ENCODE assay signal across 15 cellular contexts in genomic region chr4:7759635-7760034, GRCh38.
DNase-seq lines count a peak whose midpoint lies in the region; ATAC-seq and TF ChIP-seq lines count a peak whose summit lies in the region.
"Had no signal": no experiment of that assay in that cellular context is flagged by ENCODE, and none has a peak within 500 bp of the region (broad histone marks: within the 10 kb centered on the region; RNA-seq: fewer than 3 reads in every experiment).

No MANE protein-coding gene starts in this region.

- TF ChIP-seq CTCF in left ventricle myocardium inferior (IDR thresholded peaks at IDR 0.05; ENCODE audit: borderline replicate concordance) (no peak), upper lobe of right lung (IDR thresholded peaks at IDR 0.05) (no peak), WTC11 (IDR thresholded peaks at IDR 0.05) (no peak)

- H3K4me3 ChIP-seq in left ventricle myocardium inferior (no peak overlapping the region), upper lobe of right lung (no peak overlapping the region)
- peak overlapping the region; percentile 52 for H3K4me3 ChIP-seq in effector memory CD4-positive, alpha-beta T cell (ENCODE audit: insufficient read depth, low read depth, low read length, poor library complexity, severe bottlenecking)
- H3K4me3 ChIP-seq: cardiac muscle cell, SK-N-MC had no signal

- CTCF ChIA-PET in WTC11 (lab: Charles Lee): no interaction called here

- peaks cover 17% of the 10 kb centered on the region for H3K4me1 Mint-ChIP-seq in T-helper 2 cell treated with Interferon-gamma antibody and Interleukin-4, amounts not matched to agents 5 μg/mL and 100 μg/mL, for 36 hours (ENCODE audit: low read depth)
- H3K4me1 Mint-ChIP-seq in WTC11: no peaks in the 10 kb centered on the region

- H3K4me3 Mint-ChIP-seq in T-helper 2 cell treated with Interferon-gamma antibody and Interleukin-4, amounts not matched to agents 5 μg/mL and 100 μg/mL, for 36 hours: peak overlapping the region; percentile 86
- no peak overlapping the region for H3K4me3 Mint-ChIP-seq in WTC11
- H3K4me3 Mint-ChIP-seq: HFFc6 had no signal

- POLR2A ChIA-PET in WTC11 (lab: Charles Lee): no interaction called here

- H3K27me3 ChIP-seq in left ventricle myocardium inferior (ENCODE audit: low read depth) (no peaks in the 10 kb centered on the region), upper lobe of right lung (no peaks in the 10 kb centered on the region)
- H3K27me3 ChIP-seq in effector memory CD4-positive, alpha-beta T cell (replicated peaks; ENCODE audit: control insufficient read depth, insufficient read depth, low read length, poor library complexity, severe bottlenecking): no peaks in the 10 kb centered on the region
- H3K27me3 ChIP-seq: cardiac muscle cell had no signal

- peak overlapping the region; percentile 95 for H3K27ac Mint-ChIP-seq in T-helper 2 cell treated with Interferon-gamma antibody and Interleukin-4, amounts not matched to agents 5 μg/mL and 100 μg/mL, for 36 hours
- no peak overlapping the region for H3K27ac Mint-ChIP-seq in WTC11

- H3K9me3 Mint-ChIP-seq in T-helper 2 cell treated with Interferon-gamma antibody and Interleukin-4, amounts not matched to agents 5 μg/mL and 100 μg/mL, for 36 hours: no peaks in the 10 kb centered on the region
- no peaks in the 10 kb centered on the region for H3K9me3 Mint-ChIP-seq in WTC11

- H3K27me3 Mint-ChIP-seq in T-helper 2 cell treated with Interferon-gamma antibody and Interleukin-4, amounts not matched to agents 5 μg/mL and 100 μg/mL, for 36 hours (ENCODE audit: low read depth): no peaks in the 10 kb centered on the region
- H3K27me3 Mint-ChIP-seq in WTC11 (ENCODE audit: low read depth): no peaks in the 10 kb centered on the region

- H3K36me3 Mint-ChIP-seq in T-helper 2 cell treated with Interferon-gamma antibody and Interleukin-4, amounts not matched to agents 5 μg/mL and 100 μg/mL, for 36 hours (ENCODE audit: low read depth): peaks cover 1% of the 10 kb centered on the region
- H3K36me3 Mint-ChIP-seq in WTC11: no peaks in the 10 kb centered on the region

- H3K4me1 ChIP-seq in left ventricle myocardium inferior: peaks cover 37% of the 10 kb centered on the region
- peaks cover 14% of the 10 kb centered on the region for H3K4me1 ChIP-seq in effector memory CD4-positive, alpha-beta T cell (ENCODE audit: control insufficient read depth, insufficient read depth, low read length, poor library complexity, severe bottlenecking)
- peaks cover 10% of the 10 kb centered on the region for H3K4me1 ChIP-seq in upper lobe of right lung
- H3K4me1 ChIP-seq: parathyroid adenoma had no signal

- ATAC-seq in Right ventricle myocardium superior (ENCODE audit: poor library complexity): no peak
- ATAC-seq in upper lobe of right lung: no peak
- no peak for ATAC-seq in WTC11
- no peak for ATAC-seq in HG02642 (IDR thresholded peaks at IDR 0.05; ENCODE audit: poor library complexity, unreplicated experiment)

- no peaks in the 10 kb centered on the region for H3K9me3 ChIP-seq in left ventricle myocardium inferior (replicated peaks)
- H3K9me3 ChIP-seq in effector memory CD4-positive, alpha-beta T cell (ENCODE audit: control insufficient read depth, low read length): no peaks in the 10 kb centered on the region
- H3K9me3 ChIP-seq in upper lobe of right lung: no peaks in the 10 kb centered on the region

- DNase-seq in Right ventricle myocardium superior (peak; percentile 41), left ventricle myocardium inferior (no peak), upper lobe of right lung (no peak), WTC11 (ENCODE audit: low spot score) (no peak), CD1c-positive myeloid dendritic cell (ENCODE audit: extremely low spot score) (no peak)
- no peak for DNase-seq in T-helper 2 cell treated with Interferon-gamma antibody and Interleukin-4, amounts not matched to agents 5 μg/mL and 100 μg/mL, for 36 hours (ENCODE audit: low spot score)
- DNase-seq in effector memory CD4-positive, alpha-beta T cell: no peak
- DNase-seq: DMS79, HFFc6, midbrain, NCI-H2171 treated with DMSO at 0.1 percent for 48 hours had no signal

- intact Hi-C loops in Right ventricle myocardium superior (cut with DNase I): no loop called here
- intact Hi-C loops in left ventricle myocardium inferior (cut with micrococcal nuclease): loop anchor here (5.0 kb wide), 1 partner anchor 43 kb away; no protein-coding TSS in a partner anchor
- intact Hi-C loops in upper lobe of right lung (cut with DNase I): loop anchor here (5.0 kb wide), 1 partner anchor 43 kb away; no protein-coding TSS in a partner anchor

- H3K36me3 ChIP-seq in left ventricle myocardium inferior (no peaks in the 10 kb centered on the region), upper lobe of right lung (peaks cover 20% of the 10 kb centered on the region)
- peaks cover 3% of the 10 kb centered on the region for H3K36me3 ChIP-seq in effector memory CD4-positive, alpha-beta T cell (ENCODE audit: control insufficient read depth, insufficient read depth, low read length)
- H3K36me3 ChIP-seq: cardiac muscle cell had no signal

- H3K27ac ChIP-seq in left ventricle myocardium inferior (replicated peaks) (no peak overlapping the region), upper lobe of right lung (peak overlapping the region; percentile 8)
- peak overlapping the region; percentile 72 for H3K27ac ChIP-seq in effector memory CD4-positive, alpha-beta T cell (ENCODE audit: insufficient read depth, low read length, poor library complexity, severe bottlenecking)
- H3K27ac ChIP-seq: cardiac muscle cell, parathyroid adenoma, SK-N-MC had no signal

TF ChIP-seq in WTC11, 78 proteins besides CTCF, POLR2A, EP300 and RAD21 (continues in another document):
- TF ChIP-seq ZNF232 (CRISPR knock-in tag; IDR thresholded peaks at IDR 0.05) (no peak), HMGXB4 (CRISPR knock-in tag; IDR thresholded peaks at IDR 0.05) (no peak), ATF1 (CRISPR knock-in tag; IDR thresholded peaks at IDR 0.05) (no peak), ZNF423 (CRISPR knock-in tag; IDR thresholded peaks at IDR 0.05) (no peak), MYBL2 (CRISPR knock-in tag; IDR thresholded peaks at IDR 0.05) (no peak), STAT6 (CRISPR knock-in tag; conservative IDR thresholded peaks at IDR 0.05; ENCODE audit: low read depth) (no peak), USF1 (CRISPR knock-in tag; IDR thresholded peaks at IDR 0.05) (no peak)
